ENCODE assay signal across 8 cellular contexts in genomic region chr15:39579487-39580116, GRCh38. TPM values are rescaled to one million over a fixed set of nuclear protein-coding genes. Genes with fewer than 3 reads are reported as not detected.
DNase-seq lines count a peak whose midpoint lies in the region; ATAC-seq and TF ChIP-seq lines count a peak whose summit lies in the region.

No MANE protein-coding gene starts in this region.

- peaks cover 9% of the 10 kb centered on the region; the same call in 1 of the 2 replicates for H4K20me1 ChIP-seq in BLaER1

- no peak overlapping the region for H3K9ac ChIP-seq in BLaER1
- no peak overlapping the region for H3K9ac ChIP-seq in iPS-15b (ENCODE audit: low read depth, low read length)

- TF ChIP-seq CTCF in body of pancreas (IDR thresholded peaks at IDR 0.05): no peak

- H3K4me3 ChIP-seq in BLaER1: no peak overlapping the region
- no peak overlapping the region for H3K4me3 ChIP-seq in body of pancreas
- H3K4me3 ChIP-seq in iPS-15b (ENCODE audit: low read depth, low read length): peak overlapping the region; percentile 60
- peak overlapping the region; percentile 84 for H3K4me3 ChIP-seq in skeletal muscle cell (ENCODE audit: low read depth, low read length)

- TF ChIP-seq POLR2A in body of pancreas (IDR thresholded peaks at IDR 0.05): no peak

- H3K4me2 ChIP-seq in BLaER1: peak overlapping the region; percentile 84

- DNase-seq in HPDE6-E6E7 (ENCODE audit: extremely low spot score) (peak; percentile 54), body of pancreas (peak; percentile 50 to 64 (median 56)), skeletal muscle cell (ENCODE audit: low read depth) (peak; percentile 90), retina (no peak), superior temporal gyrus (ENCODE audit: extremely low spot score) (no peak)

- H3K4me1 ChIP-seq in BLaER1: peaks cover 8% of the 10 kb centered on the region; the same call in 1 of the 2 replicates
- peaks cover 42% of the 10 kb centered on the region for H3K4me1 ChIP-seq in body of pancreas
- peaks cover 10% of the 10 kb centered on the region for H3K4me1 ChIP-seq in iPS-15b (ENCODE audit: control insufficient read depth, insufficient read depth, low read length)

- intact Hi-C loops in body of pancreas (cut with DNase I): loop anchor here (5.0 to 10.0 kb wide), 3 partner anchors 405 to 865 kb away; no protein-coding TSS in a partner anchor

- no peak overlapping the region for H3K27ac ChIP-seq in BLaER1
- peak overlapping the region; percentile 54 to 80 (median 80) for H3K27ac ChIP-seq in body of pancreas

- no peaks in the 10 kb centered on the region for H3K9me3 ChIP-seq in BLaER1
- no peaks in the 10 kb centered on the region for H3K9me3 ChIP-seq in body of pancreas
- H3K9me3 ChIP-seq in iPS-15b (ENCODE audit: control insufficient read depth, insufficient read depth, low read length): no peaks in the 10 kb centered on the region

- peaks cover 37% of the 10 kb centered on the region for H3K27me3 ChIP-seq in BLaER1
- H3K27me3 ChIP-seq in body of pancreas: no peaks in the 10 kb centered on the region
- peaks cover 12% of the 10 kb centered on the region for H3K27me3 ChIP-seq in iPS-15b (ENCODE audit: control insufficient read depth, insufficient read depth, low read length)

- WGBS in body of pancreas, 2 donors: 10 to 21% methylated on average over 18 of the region's 18 CpGs

- H3K36me3 ChIP-seq in BLaER1: no peaks in the 10 kb centered on the region
- no peaks in the 10 kb centered on the region for H3K36me3 ChIP-seq in body of pancreas (replicated peaks in 1 of 2; ENCODE audit: insufficient read depth in 1 of 2, low read depth in 2 of 2)
- peaks cover 15% of the 10 kb centered on the region for H3K36me3 ChIP-seq in iPS-15b (ENCODE audit: control insufficient read depth, insufficient read depth, low read length)

- ATAC-seq in body of pancreas (peak; percentile 38), HG03280 (IDR thresholded peaks at IDR 0.05; ENCODE audit: unreplicated experiment) (no peak)

RNA-seq across cellular contexts. Expression of gene THBS1, which starts 1.3 kb away (rescaled TPM):
- 100 to 1,000 TPM; 139 to 398 TPM for total RNA-seq in body of pancreas

Comparison
In these comparisons a context has a peak if more than half of its experiments do, and no peak if none do; other contexts are left out.
1. H3K4me3 ChIP-seq: peak in iPS-15b (single experiment) and skeletal muscle cell (single experiment); none in BLaER1 (single experiment) and body of pancreas (0 of 2).
2. DNase-seq: peak in HPDE6-E6E7 (single experiment), body of pancreas (4 of 4) and skeletal muscle cell (single experiment); none in retina (single experiment) and superior temporal gyrus (single experiment).